In genomic region chr19:16030964-16031871, GRCh38 we compare ENCODE assay signal across 18 cellular contexts. TPM values are rescaled to one million over a fixed set of nuclear protein-coding genes. Genes with fewer than 3 reads are reported as not detected.
DNase-seq lines count a peak whose midpoint lies in the region; ATAC-seq and TF ChIP-seq lines count a peak whose summit lies in the region.
"Had no signal": no experiment of that assay in that cellular context is flagged by ENCODE, and none has a peak within 500 bp of the region (broad histone marks: within the 10 kb centered on the region; RNA-seq: fewer than 3 reads in every experiment).

No MANE protein-coding gene starts in this region.

- H2BK5ac ChIP-seq in H9 (ENCODE audit: insufficient read length, low read length), result no peak overlapping the region

- no peaks in the 10 kb centered on the region for H3K4me1 Mint-ChIP-seq in H9
- H3K4me1 Mint-ChIP-seq: CD4-positive, alpha-beta memory T cell had no signal

- no peak overlapping the region for H3K23ac ChIP-seq in H9 (ENCODE audit: insufficient read length, low read depth, low read length)

- no peak overlapping the region for H2BK20ac ChIP-seq in H9 (ENCODE audit: low read depth, low read length, poor library complexity, severe bottlenecking)

- TF ChIP-seq CTCF in H9 (conservative IDR thresholded peaks at IDR 0.05), result no peak

- no CpG with 5 or more reads among the region's 13 CpGs for WGBS in H9 (ENCODE audit: extremely low coverage, insufficient read length, low lambda C conversion rate)

- H3K9ac ChIP-seq in H9 (ENCODE audit: extremely low read depth, insufficient read length, low read length), result no peak overlapping the region

- no peak overlapping the region for H3T11ph ChIP-seq in H9 (ENCODE audit: low read length)

- H3K27me3 ChIP-seq in H9 (ENCODE audit: insufficient read depth, low read length), result no peaks in the 10 kb centered on the region
- H3K27me3 ChIP-seq in H7 (ENCODE audit: control insufficient read depth, insufficient read depth, low read length), result no peaks in the 10 kb centered on the region
- H3K27me3 ChIP-seq: BE2C had no signal

- DNase-seq in D341Med (ENCODE audit: low spot score) (peak; percentile 14), H9 (peak; percentile 8), mesenteric fat pad (ENCODE audit: low spot score) (peak; percentile 86), sciatic nerve (ENCODE audit: low spot score) (no peak), H7 (no peak), NCI-H446 treated with DMSO at 0.1 percent for 48 hours (lab: John Stamatoyannopoulos, UW) (no peak), OCI-M2 (lab: John Stamatoyannopoulos, UW; ENCODE audit: unreplicated experiment) (no peak)
- no peak for DNase-seq in activated CD4-positive, CD25-positive, alpha-beta regulatory T cell (lab: John Stamatoyannopoulos, UW)
- DNase-seq: BE2C; CD4-positive, alpha-beta memory T cell; DMS153; DMS79 treated with DMSO at 0.1 percent for 48 hours; EL; GOT3; HCEC 1CT; HFFc6 had no signal

- H2BK15ac ChIP-seq in H9 (ENCODE audit: low read depth, low read length), result no peak overlapping the region

- no peaks in the 10 kb centered on the region for H3K79me1 ChIP-seq in H9 (ENCODE audit: insufficient read depth, low read depth, low read length, poor library complexity, severe bottlenecking)

- no peak overlapping the region for H3K18ac ChIP-seq in H9 (ENCODE audit: insufficient read length, low read depth, low read length)

- ATAC-seq in sciatic nerve, result peak; percentile 29
- ATAC-seq: A549 had no signal

- no peak overlapping the region for H2AK5ac ChIP-seq in H9 (ENCODE audit: insufficient read length, low read length)

- no peak overlapping the region for H2BK12ac ChIP-seq in H9 (ENCODE audit: insufficient read length, low read depth, low read length)

- H3K27ac Mint-ChIP-seq in H9, result no peak overlapping the region
- H3K27ac Mint-ChIP-seq: HFFc6 had no signal

- no peak overlapping the region for H4K91ac ChIP-seq in H9 (ENCODE audit: insufficient read length, low read depth, low read length)

- no peaks in the 10 kb centered on the region for H3K23me2 ChIP-seq in H9 (ENCODE audit: insufficient read length, low read depth, low read length, poor library complexity, severe bottlenecking)

- no peak overlapping the region for H3K14ac ChIP-seq in H9 (ENCODE audit: insufficient read depth, low read length)

- H3K4me3 ChIP-seq in H7 (ENCODE audit: insufficient read depth, low read depth, low read length), result no peak overlapping the region
- H3K4me3 ChIP-seq: A549 had no signal

- no peaks in the 10 kb centered on the region; the same call in 1 of the 2 replicates for H3K36me3 ChIP-seq in H7 (replicated peaks; ENCODE audit: control insufficient read depth, insufficient read depth, low read length)
- H3K36me3 ChIP-seq: BE2C had no signal

- H3K36me3 Mint-ChIP-seq in H9 (ENCODE audit: insufficient read depth in 1 of 3, low read depth in 3 of 3), result peaks cover 3 to 5% (median 3%) of the 10 kb centered on the region in 3 experiments; a peak in 3 of 7 replicates
- H3K36me3 Mint-ChIP-seq: CD4-positive, alpha-beta memory T cell had no signal

- H3K4me2 ChIP-seq in H9 (ENCODE audit: insufficient read depth, insufficient read length, low read length), result no peak overlapping the region
- H3K4me2 ChIP-seq: A549 had no signal

- H3K4me1 ChIP-seq in H9 (ENCODE audit: insufficient read depth, low read length), result no peaks in the 10 kb centered on the region
- H3K4me1 ChIP-seq: A549, BE2C had no signal

- no peaks in the 10 kb centered on the region for H4K20me1 ChIP-seq in H9 (ENCODE audit: control insufficient read depth, insufficient read depth, insufficient read length)

- peaks cover 1% of the 10 kb centered on the region for H3K27me3 Mint-ChIP-seq in H9 (ENCODE audit: low read depth)
- H3K27me3 Mint-ChIP-seq: CD4-positive, alpha-beta memory T cell had no signal

- H3K9me3 ChIP-seq in H9 (ENCODE audit: control insufficient read depth, low read depth, low read length), result peaks cover 23% of the 10 kb centered on the region
- H3K9me3 ChIP-seq: A549, BE2C had no signal

- no peak overlapping the region for H4K5ac ChIP-seq in H9 (ENCODE audit: insufficient read length, low read depth, low read length)

- no peak overlapping the region for H3K4me3 Mint-ChIP-seq in H9
- H3K4me3 Mint-ChIP-seq: CD4-positive, alpha-beta memory T cell; HFFc6 had no signal

- no peak overlapping the region for H2AFZ ChIP-seq in H9 (ENCODE audit: low read length)

- no peak overlapping the region for H3K56ac ChIP-seq in H9 (ENCODE audit: insufficient read length, low read depth, low read length)

- no peak overlapping the region for H2BK120ac ChIP-seq in H9 (ENCODE audit: low read depth, low read length, poor library complexity, severe bottlenecking)

- intact Hi-C loops in sciatic nerve (cut with DNase I), result no loop called here

- H3K27ac ChIP-seq in H9 (ENCODE audit: insufficient read length, low read depth, low read length), result no peak overlapping the region
- H3K27ac ChIP-seq: A549, C4-2B had no signal

- H4K8ac ChIP-seq in H9 (replicated peaks; ENCODE audit: insufficient read length, low read depth, low read length), result no peak overlapping the region

- H3K4ac ChIP-seq in H9 (ENCODE audit: low read depth, low read length), result no peak overlapping the region

- H3K9me3 Mint-ChIP-seq in H9, result peaks cover 8 to 88% of the 10 kb centered on the region in 2 experiments
- H3K9me3 Mint-ChIP-seq: CD4-positive, alpha-beta memory T cell; HFFc6 had no signal

- H3K79me2 ChIP-seq in H9 (ENCODE audit: insufficient read depth, low read length), result no peaks in the 10 kb centered on the region

RNA-seq across cellular contexts. Expression of gene TPM4, which starts 45.1 kb away (rescaled TPM):
- total RNA-seq in H9 (2021) (431 TPM in 2 replicates), mesenteric fat pad (385 TPM), sciatic nerve (543 TPM)
- 429 and 498 TPM in 2 replicates for total RNA-seq in H7 (2014; rRNA removed; shearing (Covaris generic))

Comparison
In these comparisons a context has a peak if more than half of its experiments do, and no peak if none do; other contexts are left out.
1. DNase-seq: peak in D341Med (single experiment), H9 (single experiment) and mesenteric fat pad (single experiment); none in sciatic nerve (single experiment), H7 (single experiment), NCI-H446 treated with DMSO at 0.1 percent for 48 hours (single experiment), activated CD4-positive, CD25-positive, alpha-beta regulatory T cell (0 of 4) and OCI-M2 (single experiment).